8 cellular contexts compared by ENCODE assay signal in the genomic region with DNA sequence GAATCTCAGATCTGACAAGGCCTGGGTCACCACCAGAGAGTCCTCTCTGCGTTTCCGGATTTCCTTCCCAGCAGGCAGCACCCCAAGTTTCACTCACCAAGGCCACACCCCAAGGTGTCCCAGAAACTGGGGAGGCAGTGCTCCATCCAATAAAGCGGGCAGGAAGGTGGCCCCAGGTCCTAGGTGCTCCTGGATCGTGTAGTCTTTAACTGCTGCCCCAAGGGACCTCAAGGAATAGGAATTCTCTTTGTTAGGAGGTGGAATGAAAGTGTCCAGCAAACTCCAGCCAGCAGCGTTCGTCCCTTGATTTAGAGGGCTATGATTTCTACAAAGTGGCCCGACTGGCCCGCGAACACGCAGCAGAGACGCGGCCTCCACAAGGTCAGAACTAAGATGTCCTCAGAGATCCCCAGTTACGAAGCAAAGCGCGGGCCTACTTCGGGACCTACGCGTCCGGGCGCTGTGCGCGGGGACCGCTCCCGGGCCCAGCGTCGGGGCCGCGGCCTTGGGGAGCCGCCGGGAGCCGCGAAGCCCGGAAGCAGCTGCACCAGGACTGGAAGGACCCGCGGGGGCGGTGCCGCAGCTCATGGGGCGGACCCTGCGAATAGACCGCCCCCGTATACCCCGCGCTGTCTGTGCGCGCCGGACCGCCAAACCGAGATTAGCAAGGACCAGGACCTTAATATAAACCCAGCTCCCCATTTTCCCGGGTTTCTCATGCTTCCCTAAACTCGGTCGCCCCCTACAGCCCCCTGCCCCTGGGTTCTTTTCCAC. TPM values are rescaled to one million over a fixed set of nuclear protein-coding genes. Genes with fewer than 3 reads are reported as not detected.
DNase-seq lines count a peak whose midpoint lies in the region; ATAC-seq and TF ChIP-seq lines count a peak whose summit lies in the region.

A gene with protein sequence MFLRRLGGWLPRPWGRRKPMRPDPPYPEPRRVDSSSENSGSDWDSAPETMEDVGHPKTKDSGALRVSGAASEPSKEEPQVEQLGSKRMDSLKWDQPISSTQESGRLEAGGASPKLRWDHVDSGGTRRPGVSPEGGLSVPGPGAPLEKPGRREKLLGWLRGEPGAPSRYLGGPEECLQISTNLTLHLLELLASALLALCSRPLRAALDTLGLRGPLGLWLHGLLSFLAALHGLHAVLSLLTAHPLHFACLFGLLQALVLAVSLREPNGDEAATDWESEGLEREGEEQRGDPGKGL (minus strand): TSS at position 555 of the 774 bp plus-strand sequence. CDS start 831 bp downstream, outside the sequence.

- peak within 1 kb of the TSS; percentile 96 for H3K4me3 Mint-ChIP-seq in HFFc6

- intact Hi-C loops in body of pancreas (cut with DNase I), result no loop called here
- intact Hi-C loops in gastrocnemius medialis (cut with DNase I; ENCODE audit: low total_unique reads), result loop anchor here (1.0 to 5.0 kb wide), 2 partner anchors 8 to 1312 kb away; a partner anchor contains a TSS

- 0% methylated on average over 33 to 51 of the region's 51 CpGs for WGBS in body of pancreas, 2 donors

- H3K27me3 ChIP-seq in body of pancreas (no peaks in the 10 kb centered on the region), gastrocnemius medialis (no peaks in the 10 kb centered on the region)

- H3K27me3 Mint-ChIP-seq in HFFc6 (ENCODE audit: insufficient read depth), result no peaks in the 10 kb centered on the region; the same call in 1 of the 2 replicates

- TF ChIP-seq POLR2A in body of pancreas (IDR thresholded peaks at IDR 0.05) (peak; percentile 85 to 89 (median 87)), gastrocnemius medialis (IDR thresholded peaks at IDR 0.05) (peak; percentile 79 to 89)

- H3K27ac ChIP-seq in body of pancreas (peak within 1 kb of the TSS; percentile 85 to 89 (median 86)), gastrocnemius medialis (peak within 1 kb of the TSS; percentile 80 to 100 (median 87))

- peak within 1 kb of the TSS; percentile 83 for H3K27ac Mint-ChIP-seq in HFFc6

- H3K36me3 ChIP-seq in body of pancreas (replicated peaks in 1 of 2; ENCODE audit: insufficient read depth in 1 of 2, low read depth in 2 of 2) (peaks cover 0 to 5% of the 10 kb centered on the region in 2 donors), gastrocnemius medialis (peaks cover 0 to 14% of the 10 kb centered on the region in 2 donors)

- TF ChIP-seq CTCF in HFFc6 (IDR thresholded peaks at IDR 0.05) (peak; percentile 13; the same call in 1 of the 2 replicates), body of pancreas (IDR thresholded peaks at IDR 0.05) (no peak), gastrocnemius medialis (IDR thresholded peaks at IDR 0.05 in 4 of 5, conservative IDR thresholded peaks at IDR 0.05 in 1 of 5) (peak in 1 of 5 experiments; percentile 7)

- in situ Hi-C loops in gastrocnemius medialis (cut with MboI; ENCODE audit: low sequenced_read_pairs in 4 of 4), result loop anchor here in 2 of 4 donors (25.0 kb wide), 2 partner anchors 302 to 527 kb away; a partner anchor contains a TSS

- ATAC-seq in body of pancreas, result peak; percentile 83
- peak; percentile 48 to 52 for ATAC-seq in gastrocnemius medialis
- no peak for ATAC-seq in HG02938 (IDR thresholded peaks at IDR 0.05; ENCODE audit: unreplicated experiment)

- DNase-seq in Daoy (ENCODE audit: low read depth) (peak; percentile 94), HFFc6 (peak; percentile 52), NCI-H2107 (lab: John Stamatoyannopoulos, UW) (peak; percentile 38), UCSD-AML1 (lab: John Stamatoyannopoulos, UW; ENCODE audit: unreplicated experiment) (peak; percentile 89), body of pancreas (peak; percentile 85 to 91 (median 88)), gastrocnemius medialis (peak; percentile 65 to 80)

- H3K36me3 Mint-ChIP-seq in HFFc6 (ENCODE audit: low read depth), result peaks cover 42% of the 10 kb centered on the region

- H3K9me3 ChIP-seq in body of pancreas, result no peaks in the 10 kb centered on the region
- H3K9me3 ChIP-seq in gastrocnemius medialis, result no peaks in the 10 kb centered on the region

- H3K4me1 ChIP-seq in body of pancreas (peaks cover 63% of the 10 kb centered on the region), gastrocnemius medialis (peaks cover 34 to 40% of the 10 kb centered on the region in 2 donors)

- peak within 1 kb of the TSS; percentile 44 to 81 for H3K4me3 ChIP-seq in body of pancreas
- peak within 1 kb of the TSS; percentile 78 for H3K4me3 ChIP-seq in iPS-11a (ENCODE audit: low read depth, low read length)
- peak within 1 kb of the TSS; percentile 58 to 82 (median 76) for H3K4me3 ChIP-seq in gastrocnemius medialis

- no peaks in the 10 kb centered on the region for H3K9me3 Mint-ChIP-seq in HFFc6

- peaks cover 68% of the 10 kb centered on the region for H3K4me1 Mint-ChIP-seq in HFFc6 (ENCODE audit: low read depth)

RNA-seq across cellular contexts. Expression of the gene that starts here (rescaled TPM):
- total RNA-seq in Daoy (2014; rRNA removed; shearing (Covaris generic)), result 15.9 and 18.0 TPM in 2 replicates
- total RNA-seq in HFFc6 (2021; fragmentation: NEBNext Ultra II Directional; extraction: Animal tissue kit (Norgen Biotek cat#: 25700)), result 10 to 100 TPM; 13.4 to 16.2 (median 14.9) TPM
- 10 to 100 TPM; 15.8 to 22.1 TPM for total RNA-seq in body of pancreas
- total RNA-seq in gastrocnemius medialis, result 10 to 100 TPM; 22.2 to 34.9 (median 26.8) TPM

Comparison
In these comparisons a context has a peak if more than half of its experiments do, and no peak if none do; other contexts are left out.
1. DNase-seq: peak in every context shown above with its lines; median percentile 94 in Daoy; 89 in UCSD-AML1; 88 in body of pancreas; 72 in gastrocnemius medialis; 52 in HFFc6; 38 in NCI-H2107.